Comparison of ENCODE assay signal across 8 cellular contexts in genomic region chr9:136109351-136110081, GRCh38.
A peak's percentile ranks its signal among the peaks of the same experiment; 100 is the strongest.
DNase-seq lines count a peak whose midpoint lies in the region; ATAC-seq lines count a peak whose summit lies in the region.

No MANE protein-coding gene starts in this region.

- peak; percentile 98 for DNase-seq in COLO668 (lab: John Stamatoyannopoulos, UW; ENCODE audit: unreplicated experiment)
- DNase-seq in HS-5 (ENCODE audit: low read depth), result peak; percentile 46
- peak; percentile 20 for DNase-seq in NK-92 (lab: John Stamatoyannopoulos, UW; ENCODE audit: unreplicated experiment)
- peak; percentile 75 to 87 (median 82) for DNase-seq in activated CD8-positive, alpha-beta memory T cell treated with anti-CD3 and anti-CD28 coated beads for 48 hours (ENCODE audit: low read depth in 2 of 3, low spot score in 2 of 3)
- DNase-seq in effector memory CD8-positive, alpha-beta T cell, result peak; percentile 87 to 91 (median 88)
- peak; percentile 93 for DNase-seq in midbrain (lab: John Stamatoyannopoulos, UW)
- DNase-seq in stimulated activated CD8-positive, alpha-beta memory T cell treated with anti-CD3 and anti-CD28 coated beads, Interleukin-15, amount 100 ng/mL, for 48 hours (ENCODE audit: low read depth in 2 of 2), result peak; percentile 89 to 93

- H3K4me3 Mint-ChIP-seq in effector memory CD8-positive, alpha-beta T cell, result peak overlapping the region; percentile 86 to 88

- H3K4me1 Mint-ChIP-seq in effector memory CD8-positive, alpha-beta T cell (ENCODE audit: low read depth in 2 of 2), result peaks cover 55% of the 10 kb centered on the region in 2 donors

- H3K27me3 Mint-ChIP-seq in effector memory CD8-positive, alpha-beta T cell, result no peaks in the 10 kb centered on the region

- H3K9me3 Mint-ChIP-seq in effector memory CD8-positive, alpha-beta T cell, result no peaks in the 10 kb centered on the region

- ATAC-seq in GM21360 (IDR thresholded peaks at IDR 0.05; ENCODE audit: unreplicated experiment), result peak; percentile 71
- ATAC-seq in effector memory CD8-positive, alpha-beta T cell (replicated peaks), result peak; percentile 90

- H3K27ac Mint-ChIP-seq in effector memory CD8-positive, alpha-beta T cell, result peak overlapping the region; percentile 92 to 93

- H3K36me3 Mint-ChIP-seq in effector memory CD8-positive, alpha-beta T cell (ENCODE audit: insufficient read depth), result peaks cover 13% of the 10 kb centered on the region

Comparison
In these comparisons a context has a peak if more than half of its experiments do, and no peak if none do; other contexts are left out.
1. Peak in every context shown above with its lines: DNase-seq and ATAC-seq.
2. DNase-seq: peak in every context shown above with its lines; median percentile 98 in COLO668; 93 in midbrain; 91 in stimulated activated CD8-positive, alpha-beta memory T cell treated with anti-CD3 and anti-CD28 coated beads, Interleukin-15, amount 100 ng/mL, for 48 hours; 88 in effector memory CD8-positive, alpha-beta T cell; 82 in activated CD8-positive, alpha-beta memory T cell treated with anti-CD3 and anti-CD28 coated beads for 48 hours; 46 in HS-5; 20 in NK-92.